In the genomic region with DNA sequence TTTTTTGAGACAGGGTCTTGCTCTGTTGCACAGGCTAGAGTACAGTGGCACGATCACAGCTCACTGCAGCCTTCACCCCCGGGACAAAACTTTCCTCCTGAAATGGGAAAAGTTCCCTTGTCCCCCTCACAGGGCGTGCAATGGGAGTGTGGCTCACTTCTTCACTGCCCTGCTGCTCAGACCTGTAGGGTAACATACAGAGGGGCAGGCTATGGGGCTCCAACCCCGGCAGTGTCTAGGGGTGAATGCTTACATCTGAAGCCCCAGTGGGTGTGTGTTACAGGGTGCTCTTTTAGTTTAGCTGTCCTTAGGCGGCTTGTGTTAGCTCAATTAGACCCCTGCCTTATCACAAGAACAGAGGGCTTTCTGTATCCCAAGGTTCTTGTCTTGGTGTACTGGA, we compare ENCODE assay signal across 1 cellular context.
TF ChIP-seq lines count a peak whose summit lies in the region.

No MANE protein-coding gene starts in this region.

TF ChIP-seq in H1, 55 proteins besides CTCF, POLR2A, EP300 and RAD21 (continued from another document):
- TF ChIP-seq, protein P1, sequence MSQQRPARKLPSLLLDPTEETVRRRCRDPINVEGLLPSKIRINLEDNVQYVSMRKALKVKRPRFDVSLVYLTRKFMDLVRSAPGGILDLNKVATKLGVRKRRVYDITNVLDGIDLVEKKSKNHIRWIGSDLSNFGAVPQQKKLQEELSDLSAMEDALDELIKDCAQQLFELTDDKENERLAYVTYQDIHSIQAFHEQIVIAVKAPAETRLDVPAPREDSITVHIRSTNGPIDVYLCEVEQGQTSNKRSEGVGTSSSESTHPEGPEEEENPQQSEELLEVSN (IDR thresholded peaks at IDR 0.05), result no peak
- no peak for TF ChIP-seq ATF2 (IDR thresholded peaks at IDR 0.05; ENCODE audit: low read length)
- no peak for TF ChIP-seq SP4 (IDR thresholded peaks at IDR 0.05; ENCODE audit: low read length)
- no peak for TF ChIP-seq NANOG (IDR thresholded peaks at IDR 0.05; ENCODE audit: insufficient read depth, low read depth, low read length, poor library complexity, severe bottlenecking)
- no peak for TF ChIP-seq SRF (IDR thresholded peaks at IDR 0.05; ENCODE audit: low read depth, low read length)
- no peak for TF ChIP-seq BCL11A (IDR thresholded peaks at IDR 0.05; ENCODE audit: low read depth in 2 of 2, low read length in 2 of 2)
- TF ChIP-seq SUZ12 (IDR thresholded peaks at IDR 0.05; ENCODE audit: low read length), result no peak
